ENCODE assay signal across 1 cellular context in the genomic region with DNA sequence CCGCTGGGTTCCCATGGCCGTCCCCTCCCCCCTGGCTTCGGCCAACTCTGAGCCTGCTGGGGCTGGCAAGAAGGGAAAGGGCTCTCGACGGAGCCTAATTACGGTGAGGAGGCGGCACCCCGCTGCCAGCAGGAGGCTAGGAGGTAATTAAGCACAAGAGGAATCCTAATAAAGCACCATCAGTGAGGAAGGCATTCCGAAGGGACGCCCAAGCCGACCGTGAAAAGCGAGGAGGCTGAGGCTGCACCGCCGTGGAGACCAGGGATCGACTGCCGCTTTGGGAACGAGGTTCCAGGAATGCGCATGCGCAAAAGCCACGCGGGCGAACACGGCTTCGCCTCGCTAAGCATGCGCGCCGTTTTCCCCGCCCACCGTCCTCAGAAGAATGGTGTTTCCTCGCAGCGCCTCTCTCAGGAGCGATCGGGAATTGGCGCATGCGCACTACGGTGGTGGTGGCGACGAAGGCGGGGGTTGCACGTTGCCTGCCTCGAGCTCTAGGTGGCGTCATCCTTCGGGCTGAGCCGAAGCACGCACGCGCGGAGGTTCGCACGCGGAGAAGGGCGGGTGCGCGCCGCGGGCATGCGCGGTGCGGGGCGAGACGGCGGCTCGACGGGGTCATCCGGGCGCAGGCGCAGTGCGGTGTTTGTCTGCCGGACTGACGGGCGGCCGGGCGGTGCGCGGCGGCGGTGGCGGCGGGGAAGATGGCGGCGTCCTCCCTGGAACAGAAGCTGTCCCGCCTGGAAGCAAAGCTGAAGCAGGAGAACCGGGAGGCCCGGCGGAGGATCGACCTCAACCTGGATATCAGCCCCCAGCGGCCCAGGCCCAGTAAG.
TF ChIP-seq lines count a peak whose summit lies in the region.

A gene (plus strand): TSS at position 634 of the 830 bp plus-strand sequence. CDS start 68 bp downstream, at position 702.

TF ChIP-seq in K562, 482 proteins besides CTCF, POLR2A, EP300 and RAD21 (continued from another document and continues in another):
- TF ChIP-seq, protein P1, sequence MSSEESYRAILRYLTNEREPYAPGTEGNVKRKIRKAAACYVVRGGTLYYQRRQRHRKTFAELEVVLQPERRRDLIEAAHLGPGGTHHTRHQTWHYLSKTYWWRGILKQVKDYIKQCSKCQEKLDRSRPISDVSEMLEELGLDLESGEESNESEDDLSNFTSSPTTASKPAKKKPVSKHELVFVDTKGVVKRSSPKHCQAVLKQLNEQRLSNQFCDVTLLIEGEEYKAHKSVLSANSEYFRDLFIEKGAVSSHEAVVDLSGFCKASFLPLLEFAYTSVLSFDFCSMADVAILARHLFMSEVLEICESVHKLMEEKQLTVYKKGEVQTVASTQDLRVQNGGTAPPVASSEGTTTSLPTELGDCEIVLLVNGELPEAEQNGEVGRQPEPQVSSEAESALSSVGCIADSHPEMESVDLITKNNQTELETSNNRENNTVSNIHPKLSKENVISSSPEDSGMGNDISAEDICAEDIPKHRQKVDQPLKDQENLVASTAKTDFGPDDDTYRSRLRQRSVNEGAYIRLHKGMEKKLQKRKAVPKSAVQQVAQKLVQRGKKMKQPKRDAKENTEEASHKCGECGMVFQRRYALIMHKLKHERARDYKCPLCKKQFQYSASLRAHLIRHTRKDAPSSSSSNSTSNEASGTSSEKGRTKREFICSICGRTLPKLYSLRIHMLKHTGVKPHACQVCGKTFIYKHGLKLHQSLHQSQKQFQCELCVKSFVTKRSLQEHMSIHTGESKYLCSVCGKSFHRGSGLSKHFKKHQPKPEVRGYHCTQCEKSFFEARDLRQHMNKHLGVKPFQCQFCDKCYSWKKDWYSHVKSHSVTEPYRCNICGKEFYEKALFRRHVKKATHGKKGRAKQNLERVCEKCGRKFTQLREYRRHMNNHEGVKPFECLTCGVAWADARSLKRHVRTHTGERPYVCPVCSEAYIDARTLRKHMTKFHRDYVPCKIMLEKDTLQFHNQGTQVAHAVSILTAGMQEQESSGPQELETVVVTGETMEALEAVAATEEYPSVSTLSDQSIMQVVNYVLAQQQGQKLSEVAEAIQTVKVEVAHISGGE (CRISPR knock-in tag; IDR thresholded peaks at IDR 0.05), result 0 out of 6 replicates have a peak, but pooled peaks of 1 of the 3 experiments have one; percentile 24
- no peak for TF ChIP-seq ZNF274 (IDR thresholded peaks at IDR 0.05; ENCODE audit: borderline replicate concordance, low read depth, low read length)
- TF ChIP-seq EGR1 (conservative IDR thresholded peaks at IDR 0.05), result peak; percentile 69
- TF ChIP-seq PCBP1 (IDR thresholded peaks at IDR 0.05; ENCODE audit: low read depth, low read length, poor library complexity, severe bottlenecking), result peak; percentile 64
- peak; percentile 48; the same call in 1 of the 2 replicates for TF ChIP-seq XRCC5 (IDR thresholded peaks at IDR 0.05; ENCODE audit: low read depth, low read length)
- peak; percentile 95 for TF ChIP-seq POU5F1 (IDR thresholded peaks at IDR 0.05; ENCODE audit: borderline replicate concordance, low read depth, low read length, partially characterized antibody)
- peak; percentile 72; the same call in 1 of the 2 replicates for TF ChIP-seq POLR2H (tag; IDR thresholded peaks at IDR 0.05; ENCODE audit: low read depth)
- peak; percentile 83 to 92 (median 91) for TF ChIP-seq YY1 (IDR thresholded peaks at IDR 0.05; ENCODE audit: borderline replicate concordance in 1 of 3, control insufficient read depth in 1 of 3, extremely low read depth in 1 of 3, insufficient read depth in 3 of 3, insufficient read length in 1 of 3, insufficient replicate concordance in 2 of 3, low read depth in 1 of 3, low read length in 2 of 3)
- TF ChIP-seq TEAD1 (CRISPR knock-in tag; IDR thresholded peaks at IDR 0.05), result peak in 1 of 2 experiments; percentile 83; a peak in 2 of 4 replicates
- no peak for TF ChIP-seq NCOA4 (IDR thresholded peaks at IDR 0.05; ENCODE audit: partially characterized antibody)
- TF ChIP-seq RB1 (IDR thresholded peaks at IDR 0.05; ENCODE audit: low read depth), result peak; percentile 93
- TF ChIP-seq EP400 (IDR thresholded peaks at IDR 0.05), result peak; percentile 88
- TF ChIP-seq, protein P2, sequence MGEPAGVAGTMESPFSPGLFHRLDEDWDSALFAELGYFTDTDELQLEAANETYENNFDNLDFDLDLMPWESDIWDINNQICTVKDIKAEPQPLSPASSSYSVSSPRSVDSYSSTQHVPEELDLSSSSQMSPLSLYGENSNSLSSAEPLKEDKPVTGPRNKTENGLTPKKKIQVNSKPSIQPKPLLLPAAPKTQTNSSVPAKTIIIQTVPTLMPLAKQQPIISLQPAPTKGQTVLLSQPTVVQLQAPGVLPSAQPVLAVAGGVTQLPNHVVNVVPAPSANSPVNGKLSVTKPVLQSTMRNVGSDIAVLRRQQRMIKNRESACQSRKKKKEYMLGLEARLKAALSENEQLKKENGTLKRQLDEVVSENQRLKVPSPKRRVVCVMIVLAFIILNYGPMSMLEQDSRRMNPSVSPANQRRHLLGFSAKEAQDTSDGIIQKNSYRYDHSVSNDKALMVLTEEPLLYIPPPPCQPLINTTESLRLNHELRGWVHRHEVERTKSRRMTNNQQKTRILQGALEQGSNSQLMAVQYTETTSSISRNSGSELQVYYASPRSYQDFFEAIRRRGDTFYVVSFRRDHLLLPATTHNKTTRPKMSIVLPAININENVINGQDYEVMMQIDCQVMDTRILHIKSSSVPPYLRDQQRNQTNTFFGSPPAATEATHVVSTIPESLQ (CRISPR knock-in tag; IDR thresholded peaks at IDR 0.05), result 0 out of 2 replicates have a peak, but pooled peaks have one; percentile 45
- TF ChIP-seq HNRNPUL1 (IDR thresholded peaks at IDR 0.05; ENCODE audit: low read length), result no peak
- no peak for TF ChIP-seq KLF10 (CRISPR knock-in tag; IDR thresholded peaks at IDR 0.05)
- TF ChIP-seq LARP7 (IDR thresholded peaks at IDR 0.05), result no peak
- no peak for TF ChIP-seq MCM3 (IDR thresholded peaks at IDR 0.05)
- TF ChIP-seq ZNF354B (CRISPR knock-in tag; IDR thresholded peaks at IDR 0.05), result no peak
- no peak for TF ChIP-seq BMI1 (IDR thresholded peaks at IDR 0.05; ENCODE audit: low read length)
- TF ChIP-seq, protein P3, sequence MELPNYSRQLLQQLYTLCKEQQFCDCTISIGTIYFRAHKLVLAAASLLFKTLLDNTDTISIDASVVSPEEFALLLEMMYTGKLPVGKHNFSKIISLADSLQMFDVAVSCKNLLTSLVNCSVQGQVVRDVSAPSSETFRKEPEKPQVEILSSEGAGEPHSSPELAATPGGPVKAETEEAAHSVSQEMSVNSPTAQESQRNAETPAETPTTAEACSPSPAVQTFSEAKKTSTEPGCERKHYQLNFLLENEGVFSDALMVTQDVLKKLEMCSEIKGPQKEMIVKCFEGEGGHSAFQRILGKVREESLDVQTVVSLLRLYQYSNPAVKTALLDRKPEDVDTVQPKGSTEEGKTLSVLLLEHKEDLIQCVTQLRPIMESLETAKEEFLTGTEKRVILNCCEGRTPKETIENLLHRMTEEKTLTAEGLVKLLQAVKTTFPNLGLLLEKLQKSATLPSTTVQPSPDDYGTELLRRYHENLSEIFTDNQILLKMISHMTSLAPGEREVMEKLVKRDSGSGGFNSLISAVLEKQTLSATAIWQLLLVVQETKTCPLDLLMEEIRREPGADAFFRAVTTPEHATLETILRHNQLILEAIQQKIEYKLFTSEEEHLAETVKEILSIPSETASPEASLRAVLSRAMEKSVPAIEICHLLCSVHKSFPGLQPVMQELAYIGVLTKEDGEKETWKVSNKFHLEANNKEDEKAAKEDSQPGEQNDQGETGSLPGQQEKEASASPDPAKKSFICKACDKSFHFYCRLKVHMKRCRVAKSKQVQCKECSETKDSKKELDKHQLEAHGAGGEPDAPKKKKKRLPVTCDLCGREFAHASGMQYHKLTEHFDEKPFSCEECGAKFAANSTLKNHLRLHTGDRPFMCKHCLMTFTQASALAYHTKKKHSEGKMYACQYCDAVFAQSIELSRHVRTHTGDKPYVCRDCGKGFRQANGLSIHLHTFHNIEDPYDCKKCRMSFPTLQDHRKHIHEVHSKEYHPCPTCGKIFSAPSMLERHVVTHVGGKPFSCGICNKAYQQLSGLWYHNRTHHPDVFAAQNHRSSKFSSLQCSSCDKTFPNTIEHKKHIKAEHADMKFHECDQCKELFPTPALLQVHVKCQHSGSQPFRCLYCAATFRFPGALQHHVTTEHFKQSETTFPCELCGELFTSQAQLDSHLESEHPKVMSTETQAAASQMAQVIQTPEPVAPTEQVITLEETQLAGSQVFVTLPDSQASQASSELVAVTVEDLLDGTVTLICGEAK (IDR thresholded peaks at IDR 0.05), result 0 out of 2 replicates have a peak, but pooled peaks have one; percentile 33
- TF ChIP-seq, protein P3 (CRISPR knock-in tag; IDR thresholded peaks at IDR 0.05), result no peak
- TF ChIP-seq, protein P4, sequence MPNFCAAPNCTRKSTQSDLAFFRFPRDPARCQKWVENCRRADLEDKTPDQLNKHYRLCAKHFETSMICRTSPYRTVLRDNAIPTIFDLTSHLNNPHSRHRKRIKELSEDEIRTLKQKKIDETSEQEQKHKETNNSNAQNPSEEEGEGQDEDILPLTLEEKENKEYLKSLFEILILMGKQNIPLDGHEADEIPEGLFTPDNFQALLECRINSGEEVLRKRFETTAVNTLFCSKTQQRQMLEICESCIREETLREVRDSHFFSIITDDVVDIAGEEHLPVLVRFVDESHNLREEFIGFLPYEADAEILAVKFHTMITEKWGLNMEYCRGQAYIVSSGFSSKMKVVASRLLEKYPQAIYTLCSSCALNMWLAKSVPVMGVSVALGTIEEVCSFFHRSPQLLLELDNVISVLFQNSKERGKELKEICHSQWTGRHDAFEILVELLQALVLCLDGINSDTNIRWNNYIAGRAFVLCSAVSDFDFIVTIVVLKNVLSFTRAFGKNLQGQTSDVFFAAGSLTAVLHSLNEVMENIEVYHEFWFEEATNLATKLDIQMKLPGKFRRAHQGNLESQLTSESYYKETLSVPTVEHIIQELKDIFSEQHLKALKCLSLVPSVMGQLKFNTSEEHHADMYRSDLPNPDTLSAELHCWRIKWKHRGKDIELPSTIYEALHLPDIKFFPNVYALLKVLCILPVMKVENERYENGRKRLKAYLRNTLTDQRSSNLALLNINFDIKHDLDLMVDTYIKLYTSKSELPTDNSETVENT (CRISPR knock-in tag; IDR thresholded peaks at IDR 0.05), result peak; percentile 27; the same call in 1 of the 2 replicates
- peak; percentile 42; the same call in 1 of the 2 replicates for TF ChIP-seq JUN (IDR thresholded peaks at IDR 0.05; ENCODE audit: borderline replicate concordance, low read depth, low read length)
- TF ChIP-seq JUN (CRISPR knock-in tag; IDR thresholded peaks at IDR 0.05; ENCODE audit: borderline replicate concordance), result peak; percentile 6; the same call in 1 of the 2 replicates
- TF ChIP-seq, protein P5, sequence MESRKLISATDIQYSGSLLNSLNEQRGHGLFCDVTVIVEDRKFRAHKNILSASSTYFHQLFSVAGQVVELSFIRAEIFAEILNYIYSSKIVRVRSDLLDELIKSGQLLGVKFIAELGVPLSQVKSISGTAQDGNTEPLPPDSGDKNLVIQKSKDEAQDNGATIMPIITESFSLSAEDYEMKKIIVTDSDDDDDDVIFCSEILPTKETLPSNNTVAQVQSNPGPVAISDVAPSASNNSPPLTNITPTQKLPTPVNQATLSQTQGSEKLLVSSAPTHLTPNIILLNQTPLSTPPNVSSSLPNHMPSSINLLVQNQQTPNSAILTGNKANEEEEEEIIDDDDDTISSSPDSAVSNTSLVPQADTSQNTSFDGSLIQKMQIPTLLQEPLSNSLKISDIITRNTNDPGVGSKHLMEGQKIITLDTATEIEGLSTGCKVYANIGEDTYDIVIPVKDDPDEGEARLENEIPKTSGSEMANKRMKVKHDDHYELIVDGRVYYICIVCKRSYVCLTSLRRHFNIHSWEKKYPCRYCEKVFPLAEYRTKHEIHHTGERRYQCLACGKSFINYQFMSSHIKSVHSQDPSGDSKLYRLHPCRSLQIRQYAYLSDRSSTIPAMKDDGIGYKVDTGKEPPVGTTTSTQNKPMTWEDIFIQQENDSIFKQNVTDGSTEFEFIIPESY (CRISPR knock-in tag; IDR thresholded peaks at IDR 0.05), result peak; percentile 84
- TF ChIP-seq, protein P6, sequence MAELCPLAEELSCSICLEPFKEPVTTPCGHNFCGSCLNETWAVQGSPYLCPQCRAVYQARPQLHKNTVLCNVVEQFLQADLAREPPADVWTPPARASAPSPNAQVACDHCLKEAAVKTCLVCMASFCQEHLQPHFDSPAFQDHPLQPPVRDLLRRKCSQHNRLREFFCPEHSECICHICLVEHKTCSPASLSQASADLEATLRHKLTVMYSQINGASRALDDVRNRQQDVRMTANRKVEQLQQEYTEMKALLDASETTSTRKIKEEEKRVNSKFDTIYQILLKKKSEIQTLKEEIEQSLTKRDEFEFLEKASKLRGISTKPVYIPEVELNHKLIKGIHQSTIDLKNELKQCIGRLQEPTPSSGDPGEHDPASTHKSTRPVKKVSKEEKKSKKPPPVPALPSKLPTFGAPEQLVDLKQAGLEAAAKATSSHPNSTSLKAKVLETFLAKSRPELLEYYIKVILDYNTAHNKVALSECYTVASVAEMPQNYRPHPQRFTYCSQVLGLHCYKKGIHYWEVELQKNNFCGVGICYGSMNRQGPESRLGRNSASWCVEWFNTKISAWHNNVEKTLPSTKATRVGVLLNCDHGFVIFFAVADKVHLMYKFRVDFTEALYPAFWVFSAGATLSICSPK (IDR thresholded peaks at IDR 0.05; ENCODE audit: borderline replicate concordance), result no peak
- no peak for TF ChIP-seq GATAD2A (IDR thresholded peaks at IDR 0.05)
- no peak for TF ChIP-seq MCM7 (IDR thresholded peaks at IDR 0.05)
- TF ChIP-seq CHD1 (IDR thresholded peaks at IDR 0.05; ENCODE audit: low read length), result peak; percentile 70
- peak; percentile 71 for TF ChIP-seq ESRRA (IDR thresholded peaks at IDR 0.05; ENCODE audit: borderline replicate concordance, low read depth)
- peak; percentile 49 for TF ChIP-seq ZFX (CRISPR knock-in tag; IDR thresholded peaks at IDR 0.05)
- no peak for TF ChIP-seq CHCHD3 (CRISPR knock-in tag; IDR thresholded peaks at IDR 0.05)
- 0 out of 2 replicates have a peak, but pooled peaks have one; percentile 55 for TF ChIP-seq HDAC2 (IDR thresholded peaks at IDR 0.05)
- 0 out of 2 replicates have a peak, but pooled peaks have one; percentile 33 for TF ChIP-seq DPF2 (IDR thresholded peaks at IDR 0.05)
